Comparison of ENCODE assay signal across 1 cellular context in genomic region chr20:38343798-38344701, GRCh38.
TF ChIP-seq lines count a peak whose summit lies in the region.

No MANE protein-coding gene starts in this region.

TF ChIP-seq in HEK293T, 16 proteins besides CTCF, POLR2A, EP300 and RAD21:
- no peak for TF ChIP-seq BHLHE40 (IDR thresholded peaks at IDR 0.05; ENCODE audit: borderline replicate concordance)
- TF ChIP-seq, protein P1, sequence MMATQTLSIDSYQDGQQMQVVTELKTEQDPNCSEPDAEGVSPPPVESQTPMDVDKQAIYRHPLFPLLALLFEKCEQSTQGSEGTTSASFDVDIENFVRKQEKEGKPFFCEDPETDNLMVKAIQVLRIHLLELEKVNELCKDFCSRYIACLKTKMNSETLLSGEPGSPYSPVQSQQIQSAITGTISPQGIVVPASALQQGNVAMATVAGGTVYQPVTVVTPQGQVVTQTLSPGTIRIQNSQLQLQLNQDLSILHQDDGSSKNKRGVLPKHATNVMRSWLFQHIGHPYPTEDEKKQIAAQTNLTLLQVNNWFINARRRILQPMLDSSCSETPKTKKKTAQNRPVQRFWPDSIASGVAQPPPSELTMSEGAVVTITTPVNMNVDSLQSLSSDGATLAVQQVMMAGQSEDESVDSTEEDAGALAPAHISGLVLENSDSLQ (IDR thresholded peaks at IDR 0.05), result no peak
- TF ChIP-seq HDGF (IDR thresholded peaks at IDR 0.05; ENCODE audit: borderline replicate concordance), result no peak
- TF ChIP-seq FOXA1 (IDR thresholded peaks at IDR 0.05), result no peak
